8 cellular contexts compared by ENCODE assay signal in genomic region chr12:38907171-38907923, GRCh38. TPM values are rescaled to one million over a fixed set of nuclear protein-coding genes. Genes with fewer than 3 reads are reported as not detected.
A peak's percentile ranks its signal among the peaks of the same experiment; 100 is the strongest.
DNase-seq lines count a peak whose midpoint lies in the region; ATAC-seq and TF ChIP-seq lines count a peak whose summit lies in the region.

No MANE protein-coding gene starts in this region.

- H3K4me2 ChIP-seq in fibroblast of lung (ENCODE audit: extremely low read depth, insufficient read depth, low read length), result peak overlapping the region; percentile 21

- H3K36me3 ChIP-seq in SK-N-MC (ENCODE audit: insufficient read depth, low read length), result no peaks in the 10 kb centered on the region
- no peaks in the 10 kb centered on the region for H3K36me3 ChIP-seq in fibroblast of lung (ENCODE audit: control insufficient read depth, insufficient read depth, low read length)
- no peaks in the 10 kb centered on the region for H3K36me3 ChIP-seq in rectal smooth muscle tissue (ENCODE audit: control insufficient read depth, insufficient read depth, low read length)

- no peaks in the 10 kb centered on the region for H3K9me3 ChIP-seq in SK-N-MC (ENCODE audit: low read depth, low read length)
- H3K9me3 ChIP-seq in fibroblast of lung (ENCODE audit: control insufficient read depth, insufficient read depth, low read depth, low read length), result no peaks in the 10 kb centered on the region

- peak overlapping the region; percentile 52 for H2AFZ ChIP-seq in fibroblast of lung (ENCODE audit: low read length)

- H3K9ac ChIP-seq in SK-N-MC (ENCODE audit: insufficient read length), result peak overlapping the region; percentile 75
- H3K9ac ChIP-seq in fibroblast of lung (ENCODE audit: insufficient read depth, low read length), result no peak overlapping the region
- H3K9ac ChIP-seq in rectal smooth muscle tissue (ENCODE audit: low read length), result peak overlapping the region; percentile 38

- DNase-seq in SK-N-MC (ENCODE audit: low read depth, low spot score) (no peak), fibroblast of lung (ENCODE audit: low read depth in 2 of 2) (no peak), GM19238 (ENCODE audit: insufficient read length, low spot score) (no peak), NCI-H1436 treated with DMSO at 0.1 percent for 48 hours (lab: John Stamatoyannopoulos, UW) (no peak)
- no peak for DNase-seq in stimulated activated CD4-positive, alpha-beta T cell treated with anti-CD3 and anti-CD28 coated beads, Interleukin-4, amount 100 ng/mL, for 4 hours

- no peak overlapping the region for H3K27ac ChIP-seq in SK-N-MC
- no peak overlapping the region for H3K27ac ChIP-seq in fibroblast of lung (ENCODE audit: insufficient read depth, low read length)
- peak overlapping the region; percentile 87 for H3K27ac ChIP-seq in rectal smooth muscle tissue (ENCODE audit: low read depth, low read length)

- H3K4me1 ChIP-seq in fibroblast of lung (ENCODE audit: control insufficient read depth, extremely low read depth, insufficient read depth, low read length) (no peaks in the 10 kb centered on the region), rectal smooth muscle tissue (ENCODE audit: control insufficient read depth, insufficient read depth, low read length) (peaks cover 6% of the 10 kb centered on the region)

- H3K27me3 ChIP-seq in fibroblast of lung (ENCODE audit: control insufficient read depth, insufficient read depth, low read length) (no peaks in the 10 kb centered on the region), rectal smooth muscle tissue (ENCODE audit: control insufficient read depth, insufficient read depth, low read length) (no peaks in the 10 kb centered on the region)

- H3K79me2 ChIP-seq in fibroblast of lung (ENCODE audit: control insufficient read depth, insufficient read depth, low read length), result no peaks in the 10 kb centered on the region

- H4K20me1 ChIP-seq in fibroblast of lung (ENCODE audit: control insufficient read depth, extremely low read depth, insufficient read depth, low read length), result no peaks in the 10 kb centered on the region

- TF ChIP-seq CTCF in GM12875 (IDR thresholded peaks at IDR 0.05; ENCODE audit: borderline replicate concordance, insufficient read depth, low read depth, low read length) (no peak), fibroblast of lung (conservative IDR thresholded peaks at IDR 0.05 in 1 of 2, IDR thresholded peaks at IDR 0.05 in 1 of 2; ENCODE audit: low read depth in 1 of 2, low read length in 2 of 2) (no peak)

- ATAC-seq in HG03469 (IDR thresholded peaks at IDR 0.05; ENCODE audit: unreplicated experiment), result no peak

- peak overlapping the region; percentile 97 for H3K4me3 ChIP-seq in GM12875 (ENCODE audit: low read depth, low read length)
- peak overlapping the region; percentile 85 for H3K4me3 ChIP-seq in SK-N-MC
- H3K4me3 ChIP-seq in fibroblast of lung (replicated peaks in 1 of 4; ENCODE audit: control extremely low read depth in 1 of 4, insufficient read depth in 1 of 4, low read depth in 3 of 4, low read length in 4 of 4), result peak overlapping the region in 3 of 4 experiments; percentile 81 to 91 (median 88)
- H3K4me3 ChIP-seq in rectal smooth muscle tissue (ENCODE audit: low read length), result peak overlapping the region; percentile 95

RNA-seq across cellular contexts. Expression of gene CPNE8, which starts 2.0 kb away (rescaled TPM):
- total RNA-seq in fibroblast of lung, result 10.5 and 13.4 TPM in 2 replicates
- 9.8 and 10.1 TPM in 2 replicates for polyA plus RNA-seq in fibroblast of lung
- 4.6 and 6.1 TPM in 2 replicates for polyA plus RNA-seq in fibroblast of lung (2012)
- 0.39 and 6.0 TPM in 2 replicates for polyA minus RNA-seq in fibroblast of lung (ENCODE audit: low replicate concordance)
